8 cellular contexts compared by ENCODE assay signal in the genomic region with DNA sequence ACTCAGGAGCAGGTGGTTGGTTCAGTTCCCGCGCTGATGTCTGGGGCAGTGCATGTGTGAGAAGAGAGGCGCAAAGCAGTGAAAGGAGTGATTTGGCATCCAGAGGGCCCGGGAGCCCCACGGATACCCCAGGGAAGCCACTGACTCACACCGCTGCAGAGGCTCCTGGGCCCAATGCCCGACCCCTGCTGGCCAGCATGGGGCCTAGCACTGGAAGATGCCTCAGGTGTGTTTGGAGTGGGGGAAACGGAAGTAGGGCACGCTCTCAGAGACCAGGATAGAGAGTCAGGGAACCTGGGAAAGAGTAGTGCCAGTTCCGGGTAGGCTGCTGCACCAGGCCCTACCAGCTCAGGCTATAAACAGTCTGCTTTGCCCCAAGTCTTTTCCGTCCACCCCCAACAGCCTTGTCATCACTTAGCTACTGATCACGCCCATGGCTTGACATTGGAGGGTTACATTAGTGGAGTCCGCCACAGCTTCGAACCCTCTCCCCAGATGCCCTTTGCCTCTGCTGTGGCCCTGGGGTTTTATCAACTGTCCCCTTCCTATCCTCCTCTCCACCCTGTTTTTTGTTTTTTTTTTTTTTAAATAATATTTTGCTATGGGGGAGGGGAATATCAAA. TPM values are rescaled to one million over a fixed set of nuclear protein-coding genes. Genes with fewer than 3 reads are reported as not detected.
DNase-seq lines count a peak whose midpoint lies in the region; ATAC-seq, FAIRE-seq and TF ChIP-seq lines count a peak whose summit lies in the region.

No MANE protein-coding gene starts in this region.

- CTCF ChIA-PET in K562 (lab: Yijun Ruan, JAX; ENCODE audit: low intra/inter-chr PET ratio): interaction anchor here (0.6 to 1.3 kb wide), 2 partner anchors 31 to 91 kb away, joined by 3 to 7 read pairs; no protein-coding TSS in a partner anchor

- TF ChIP-seq CTCF in K562 (IDR thresholded peaks at IDR 0.05 in 2 of 3, conservative IDR thresholded peaks at IDR 0.05 in 1 of 3; ENCODE audit: insufficient read depth in 2 of 3, low read depth in 1 of 3, low read length in 3 of 3) (peak; percentile 77 to 93 (median 88)), keratinocyte (optimal IDR thresholded peaks at IDR 0.05 in 1 of 3, IDR thresholded peaks at IDR 0.05 in 1 of 3, conservative IDR thresholded peaks at IDR 0.05 in 1 of 3; ENCODE audit: extremely low read depth in 1 of 3, insufficient read depth in 2 of 3, low read length in 3 of 3) (peak; percentile 70 to 89 (median 74))

- no TSS peak for BruUV-seq in K562 (replicated peaks; lab: Mats Ljungman, UMichigan)

- WGBS in K562 (ENCODE audit: insufficient coverage, low coverage, missing lambda C conversion rate): 49% methylated on average over 12 of the region's 14 CpGs

- peak; percentile 94 for ATAC-seq in K562
- no peak for ATAC-seq in GM18858 (IDR thresholded peaks at IDR 0.05; ENCODE audit: unreplicated experiment)
- ATAC-seq in GM21381 (IDR thresholded peaks at IDR 0.05; ENCODE audit: unreplicated experiment): no peak

- H3K9me1 ChIP-seq in K562 (ENCODE audit: control insufficient read depth, insufficient read depth, low read length) (no peaks in the 10 kb centered on the region), keratinocyte (ENCODE audit: control insufficient read depth, extremely low read depth, insufficient read depth, low read length) (no peaks in the 10 kb centered on the region)

- no peaks in the 10 kb centered on the region for H3K9me3 ChIP-seq in HAP-1
- no peaks in the 10 kb centered on the region for H3K9me3 ChIP-seq in K562 (replicated peaks; ENCODE audit: control insufficient read depth, insufficient read depth, low read depth, low read length)
- no peaks in the 10 kb centered on the region for H3K9me3 ChIP-seq in keratinocyte (ENCODE audit: control insufficient read depth, low read depth, low read length)

- H3K9ac ChIP-seq in K562 (ENCODE audit: insufficient read depth in 1 of 2, low read depth in 2 of 2, low read length in 2 of 2) (no peak overlapping the region), keratinocyte (ENCODE audit: control insufficient read depth, extremely low read depth, insufficient read depth, low read length) (no peak overlapping the region)

- no peaks in the 10 kb centered on the region for H3K79me2 ChIP-seq in K562 (ENCODE audit: control insufficient read depth, insufficient read depth, low read length)
- H3K79me2 ChIP-seq in keratinocyte (ENCODE audit: control insufficient read depth, insufficient read depth, low read length): no peaks in the 10 kb centered on the region

- peaks cover 4% of the 10 kb centered on the region; the same call in 1 of the 2 replicates for H4K20me1 ChIP-seq in K562 (replicated peaks; ENCODE audit: control insufficient read depth, insufficient read depth, low read length)
- no peaks in the 10 kb centered on the region for H4K20me1 ChIP-seq in keratinocyte (ENCODE audit: control insufficient read depth, extremely low read depth, insufficient read depth, low read length)

- peak; percentile 72 for FAIRE-seq in K562 (lab: Jason Lieb, UNC)
- FAIRE-seq in keratinocyte (lab: Jason Lieb, UNC): peak; percentile 20

- dilution Hi-C loops in keratinocyte (cut with MboI; ENCODE audit: extremely low pct_ligation_motif_present, low sequenced_read_pairs): no loop called here

- H3K36me3 ChIP-seq in HAP-1 (replicated peaks) (peaks cover 34% of the 10 kb centered on the region), K562 (ENCODE audit: control insufficient read depth, insufficient read depth, low read length) (peaks cover 43% of the 10 kb centered on the region), keratinocyte (ENCODE audit: control insufficient read depth in 2 of 2, extremely low read depth in 1 of 2, insufficient read depth in 2 of 2, low read length in 2 of 2) (peaks cover 16 to 17% of the 10 kb centered on the region in 2 experiments)

- H2AFZ ChIP-seq in K562 (ENCODE audit: low read depth, low read length) (no peak overlapping the region), keratinocyte (ENCODE audit: control insufficient read depth, low read length) (no peak overlapping the region)

- no peak overlapping the region for H3K27ac ChIP-seq in K562 (ENCODE audit: extremely low read depth, low read depth, low read length)
- H3K27ac ChIP-seq in keratinocyte (ENCODE audit: control insufficient read depth, insufficient read depth, low read length): no peak overlapping the region

- no peak for TF ChIP-seq EP300 in K562 (IDR thresholded peaks at IDR 0.05; ENCODE audit: low read length)

- TF ChIP-seq RAD21 in K562 (CRISPR knock-in tag; conservative IDR thresholded peaks at IDR 0.05 in 1 of 2, IDR thresholded peaks at IDR 0.05 in 1 of 2): peak; percentile 50 to 73

- H3K4me2 ChIP-seq in K562 (ENCODE audit: insufficient read depth, low read length): no peak overlapping the region
- no peak overlapping the region for H3K4me2 ChIP-seq in keratinocyte (ENCODE audit: control insufficient read depth, extremely low read depth, insufficient read depth, low read depth, low read length)

- H3K4me1 ChIP-seq in HAP-1 (no peaks in the 10 kb centered on the region), K562 (replicated peaks in 1 of 2; ENCODE audit: control insufficient read depth in 2 of 2, insufficient read depth in 2 of 2, low read length in 2 of 2) (peaks cover 0 to 6% of the 10 kb centered on the region in 2 experiments; a peak in 3 of 5 replicates), keratinocyte (ENCODE audit: control insufficient read depth, extremely low read depth, insufficient read depth, low read length) (no peaks in the 10 kb centered on the region)

- peak; percentile 11 for DNase-seq in DMS79 (lab: John Stamatoyannopoulos, UW)
- peak; percentile 50 to 67 for DNase-seq in HAP-1 (ENCODE audit: low spot score in 2 of 2)
- DNase-seq in SK-MEL-5 (ENCODE audit: low read depth, low spot score): peak; percentile 68
- peak; percentile 65 to 80 (median 77) for DNase-seq in K562 (ENCODE audit: extremely low read depth in 1 of 4, low spot score in 3 of 4)
- DNase-seq in keratinocyte (ENCODE audit: low read depth, low spot score): no peak
- DNase-seq in stimulated activated CD8-positive, alpha-beta memory T cell treated with anti-CD3 and anti-CD28 coated beads, Interleukin-4, amount 100 ng/mL, for 48 hours: peak; percentile 64

- TF ChIP-seq POLR2A in K562 (conservative IDR thresholded peaks at IDR 0.05): peak; percentile 30; the same call in 1 of the 2 replicates

- POLR2A ChIA-PET in K562 (lab: Yijun Ruan, JAX): interaction anchor here (0.6 to 1.6 kb wide), 9 partner anchors 9 to 760 kb away, joined by 3 to 9 read pairs (median 3); a partner anchor contains a TSS

- in situ Hi-C loops in HAP-1 (cut with MboI; ENCODE audit: low sequenced_read_pairs) (no loop called here), SK-MEL-5 (cut with HindIII; ENCODE audit: low pct_unique_long_range_greater_than_20kb, low sequenced_read_pairs) (no loop called here), K562 (cut with MboI) (no loop called here)

- H3K4me3 ChIP-seq in HAP-1: no peak overlapping the region
- H3K4me3 ChIP-seq in K562: no peak overlapping the region
- H3K4me3 ChIP-seq in keratinocyte (ENCODE audit: control insufficient read depth in 2 of 3, extremely low read depth in 1 of 3, insufficient read depth in 2 of 3, low read depth in 1 of 3, low read length in 3 of 3): no peak overlapping the region

- H3K27me3 ChIP-seq in HAP-1 (ENCODE audit: low read depth) (no peaks in the 10 kb centered on the region), K562 (ENCODE audit: control insufficient read depth in 2 of 2, insufficient read depth in 2 of 2, low read length in 2 of 2) (no peaks in the 10 kb centered on the region), keratinocyte (ENCODE audit: control insufficient read depth, extremely low read depth, insufficient read depth, low read length) (no peaks in the 10 kb centered on the region)

- intact Hi-C loops in K562 (cut with micrococcal nuclease): loop anchor here (1.0 kb wide), 2 partner anchors 31 to 124 kb away; no protein-coding TSS in a partner anchor

RNA-seq across cellular contexts. Expression of a gene that starts 9.5 kb away (rescaled TPM):
- 1.7 and 6.1 TPM in 2 replicates for total RNA-seq in SK-MEL-5 (2014; rRNA removed; shearing (Covaris generic))
- polyA plus RNA-seq in SK-MEL-5 (2015; cell fraction: cytosol; rRNA removed): 1.8 and 3.2 TPM in 2 replicates
- 135 and 157 TPM in 2 replicates for polyA plus RNA-seq in SK-MEL-5 (2015; cell fraction: nucleus; rRNA removed)
- 97.5 and 106 TPM in 2 replicates for total RNA-seq in K562 (2011; cell fraction: chromatin; rRNA removed; ENCODE audit: low replicate concordance)
- total RNA-seq in K562 (2011; cell fraction: nucleolus; rRNA removed): 53.5 and 54.7 TPM in 2 replicates
- 60.6 and 65.8 TPM in 2 replicates for total RNA-seq in K562 (2011; cell fraction: nucleoplasm; rRNA removed)
- total RNA-seq in K562 (2014; rRNA removed) (8.1 and 8.5 TPM in 2 replicates), K562 (2014; rRNA removed; fragmentation: Illumina TruSeq; extraction: Trizol) (5.7 and 8.1 TPM in 2 replicates), K562 (2015; rRNA removed; fragmentation: Illumina TruSeq; extraction: Trizol) (6.7 and 7.0 TPM in 2 replicates), K562 (2021) (10.3 and 10.9 TPM in 2 replicates)
- polyA plus RNA-seq in K562 (2011; rRNA removed) (19.6 and 26.6 TPM in 2 replicates), K562 (2014; fragmentation: Illumina TruSeq; extraction: Trizol) (11.1 and 16.8 TPM in 2 replicates), K562 (2014; fragmentation: Nextera tagmentation; extraction: Ambion mirVana) (1 to 10 TPM; 1.8 to 2.4 TPM), K562 (2014; rRNA removed) (17.1 TPM in 2 replicates), keratinocyte (7.9 to 29.5 TPM (median 19.5 TPM) in 3 replicates)
- 5.5 and 11.5 TPM in 2 replicates for polyA plus RNA-seq in K562 (2011; cell fraction: cytosol; rRNA removed)
- polyA plus RNA-seq in K562 (2011; cell fraction: nucleus; rRNA removed): 109 and 129 TPM in 2 replicates
- 7.6 and 29.6 TPM in 2 replicates for polyA plus RNA-seq in K562 (2012)
- polyA minus RNA-seq in K562 (2011; rRNA and poly(A)+ RNA removed): 6.1 and 7.9 TPM in 2 replicates
- polyA minus RNA-seq in K562 (2011; cell fraction: cytosol; rRNA and poly(A)+ RNA removed): 6.1 TPM in 1 of 2 replicates, not detected in the other
- 14.8 and 19.5 TPM in 2 replicates for polyA minus RNA-seq in K562 (2011; cell fraction: nucleus; rRNA and poly(A)+ RNA removed)
- 8.0 TPM for polyA plus RNA-seq in keratinocyte (2011; ENCODE audit: low read depth)
- 1.4 and 1.9 TPM in 2 replicates for polyA plus RNA-seq in keratinocyte (2011; cell fraction: cytosol; rRNA removed)
- polyA plus RNA-seq in keratinocyte (2011; cell fraction: nucleus; rRNA removed): 126 and 152 TPM in 2 replicates
- polyA plus RNA-seq in keratinocyte (2012; ENCODE audit: low replicate concordance): 5.8 and 23.3 TPM in 2 replicates
- polyA minus RNA-seq in keratinocyte: 5.6 to 17.6 TPM (median 17.2 TPM) in 3 replicates
- polyA minus RNA-seq in keratinocyte (2011; cell fraction: cytosol; rRNA and poly(A)+ RNA removed): 3.1 TPM
- 20.0 and 28.5 TPM in 2 replicates for polyA minus RNA-seq in keratinocyte (2011; cell fraction: nucleus; rRNA and poly(A)+ RNA removed)

RNA-seq across cellular contexts. Expression of a gene that starts 9.7 kb away (rescaled TPM):
- 11.7 and 16.6 TPM in 2 replicates for total RNA-seq in SK-MEL-5 (2014; rRNA removed; shearing (Covaris generic))
- polyA plus RNA-seq in SK-MEL-5 (2015; cell fraction: cytosol; rRNA removed): 12.4 and 15.3 TPM in 2 replicates
- polyA plus RNA-seq in SK-MEL-5 (2015; cell fraction: nucleus; rRNA removed): 87.2 and 91.0 TPM in 2 replicates
- 77.6 and 121 TPM in 2 replicates for total RNA-seq in K562 (2011; cell fraction: chromatin; rRNA removed; ENCODE audit: low replicate concordance)
- total RNA-seq in K562 (2011; cell fraction: nucleolus; rRNA removed): 62.2 and 65.9 TPM in 2 replicates
- 76.6 and 88.8 TPM in 2 replicates for total RNA-seq in K562 (2011; cell fraction: nucleoplasm; rRNA removed)
- total RNA-seq in K562 (2014; rRNA removed) (15.1 and 16.1 TPM in 2 replicates), K562 (2014; rRNA removed; fragmentation: Illumina TruSeq; extraction: Trizol) (18.6 and 19.9 TPM in 2 replicates), K562 (2015; rRNA removed; fragmentation: Illumina TruSeq; extraction: Trizol) (13.3 and 13.6 TPM in 2 replicates), K562 (2021) (39.6 and 46.4 TPM in 2 replicates)
- polyA plus RNA-seq in K562 (2011; rRNA removed) (33.1 and 34.9 TPM in 2 replicates), K562 (2014; fragmentation: Illumina TruSeq; extraction: Trizol) (19.2 and 21.0 TPM in 2 replicates), K562 (2014; fragmentation: Nextera tagmentation; extraction: Ambion mirVana) (1 to 10 TPM in 1 of 2 experiments, under 1 TPM in 1; 0.57 to 1.4 TPM), K562 (2014; rRNA removed) (20.6 and 22.1 TPM in 2 replicates), keratinocyte (6.5 to 11.8 TPM (median 10.3 TPM) in 3 replicates)
- polyA plus RNA-seq in K562 (2011; cell fraction: cytosol; rRNA removed): 9.6 and 17.0 TPM in 2 replicates
- 89.9 and 103 TPM in 2 replicates for polyA plus RNA-seq in K562 (2011; cell fraction: nucleus; rRNA removed)
- polyA plus RNA-seq in K562 (2012): 12.8 and 21.6 TPM in 2 replicates
- 32.3 and 37.3 TPM in 2 replicates for polyA minus RNA-seq in K562 (2011; rRNA and poly(A)+ RNA removed)
- 8.2 and 9.2 TPM in 2 replicates for polyA minus RNA-seq in K562 (2011; cell fraction: cytosol; rRNA and poly(A)+ RNA removed)
- 45.2 and 63.6 TPM in 2 replicates for polyA minus RNA-seq in K562 (2011; cell fraction: nucleus; rRNA and poly(A)+ RNA removed)
- polyA plus RNA-seq in keratinocyte (2011; ENCODE audit: low read depth): 9.7 TPM
- 3.6 and 4.5 TPM in 2 replicates for polyA plus RNA-seq in keratinocyte (2011; cell fraction: cytosol; rRNA removed)
- polyA plus RNA-seq in keratinocyte (2011; cell fraction: nucleus; rRNA removed): 21.7 and 25.7 TPM in 2 replicates
- 5.5 and 6.5 TPM in 2 replicates for polyA plus RNA-seq in keratinocyte (2012; ENCODE audit: low replicate concordance)
- 3.8 to 17.4 TPM (median 15.6 TPM) in 3 replicates for polyA minus RNA-seq in keratinocyte
- polyA minus RNA-seq in keratinocyte (2011; cell fraction: cytosol; rRNA and poly(A)+ RNA removed): 3.3 TPM
- polyA minus RNA-seq in keratinocyte (2011; cell fraction: nucleus; rRNA and poly(A)+ RNA removed): 8.7 and 9.6 TPM in 2 replicates

RNA-seq across cellular contexts. Expression of a gene that starts 16.8 kb away (rescaled TPM):
- 18.8 and 29.2 TPM in 2 replicates for total RNA-seq in SK-MEL-5 (2014; rRNA removed; shearing (Covaris generic))
- 16.3 and 18.5 TPM in 2 replicates for polyA plus RNA-seq in SK-MEL-5 (2015; cell fraction: cytosol; rRNA removed)
- polyA plus RNA-seq in SK-MEL-5 (2015; cell fraction: nucleus; rRNA removed): 87.1 and 96.7 TPM in 2 replicates
- total RNA-seq in K562 (2011; cell fraction: chromatin; rRNA removed; ENCODE audit: low replicate concordance): 1.7 and 4.1 TPM in 2 replicates
- total RNA-seq in K562 (2011; cell fraction: nucleolus; rRNA removed): 3.6 and 8.2 TPM in 2 replicates
- total RNA-seq in K562 (2011; cell fraction: nucleoplasm; rRNA removed): 2.3 and 2.7 TPM in 2 replicates
- total RNA-seq in K562 (2014; rRNA removed) (1.3 and 1.9 TPM in 2 replicates), K562 (2014; rRNA removed; fragmentation: Illumina TruSeq; extraction: Trizol) (0.41 and 0.55 TPM in 2 replicates), K562 (2015; rRNA removed; fragmentation: Illumina TruSeq; extraction: Trizol) (0.54 and 0.64 TPM in 2 replicates), K562 (2021) (2.0 and 3.5 TPM in 2 replicates)
- polyA plus RNA-seq in K562 (2011; rRNA removed) (0.98 and 1.5 TPM in 2 replicates), K562 (2014; fragmentation: Illumina TruSeq; extraction: Trizol) (0.57 and 0.67 TPM in 2 replicates), K562 (2014; fragmentation: Nextera tagmentation; extraction: Ambion mirVana) (under 1 TPM; 0.06 to 0.10 TPM), K562 (2014; rRNA removed) (1.2 and 1.9 TPM in 2 replicates), keratinocyte (0.58 to 2.4 TPM (median 0.83 TPM) in 3 replicates)
- 1.2 and 2.2 TPM in 2 replicates for polyA plus RNA-seq in K562 (2011; cell fraction: cytosol; rRNA removed)
- polyA plus RNA-seq in K562 (2011; cell fraction: nucleus; rRNA removed): 3.1 and 4.5 TPM in 2 replicates
- 0.82 and 1.4 TPM in 2 replicates for polyA plus RNA-seq in K562 (2012)
- 1.2 and 1.3 TPM in 2 replicates for polyA minus RNA-seq in K562 (2011; rRNA and poly(A)+ RNA removed)
- 0.95 and 2.7 TPM in 2 replicates for polyA minus RNA-seq in K562 (2011; cell fraction: cytosol; rRNA and poly(A)+ RNA removed)
- polyA minus RNA-seq in K562 (2011; cell fraction: nucleus; rRNA and poly(A)+ RNA removed): 0.89 and 1.2 TPM in 2 replicates
- polyA plus RNA-seq in keratinocyte (2011; ENCODE audit: low read depth): 4.2 TPM
- 0.19 and 0.21 TPM in 2 replicates for polyA plus RNA-seq in keratinocyte (2011; cell fraction: cytosol; rRNA removed)
- polyA plus RNA-seq in keratinocyte (2011; cell fraction: nucleus; rRNA removed): 7.8 and 8.3 TPM in 2 replicates
- 0.76 and 8.4 TPM in 2 replicates for polyA plus RNA-seq in keratinocyte (2012; ENCODE audit: low replicate concordance)
- polyA minus RNA-seq in keratinocyte: 3.5 to 9.8 TPM (median 4.8 TPM) in 3 replicates
- polyA minus RNA-seq in keratinocyte (2011; cell fraction: cytosol; rRNA and poly(A)+ RNA removed): not detected
- 3.8 and 4.5 TPM in 2 replicates for polyA minus RNA-seq in keratinocyte (2011; cell fraction: nucleus; rRNA and poly(A)+ RNA removed)

RNA-seq across cellular contexts. Expression of a gene that starts 41.8 kb away (rescaled TPM):
- total RNA-seq in SK-MEL-5 (2014; rRNA removed; shearing (Covaris generic)): 5.6 and 7.0 TPM in 2 replicates
- 22.1 and 28.0 TPM in 2 replicates for polyA plus RNA-seq in SK-MEL-5 (2015; cell fraction: cytosol; rRNA removed)
- polyA plus RNA-seq in SK-MEL-5 (2015; cell fraction: nucleus; rRNA removed): 14.9 and 19.2 TPM in 2 replicates
- total RNA-seq in K562 (2011; cell fraction: chromatin; rRNA removed; ENCODE audit: low replicate concordance): 6.1 and 17.7 TPM in 2 replicates
- total RNA-seq in K562 (2011; cell fraction: nucleolus; rRNA removed): 8.7 and 10.3 TPM in 2 replicates
- total RNA-seq in K562 (2011; cell fraction: nucleoplasm; rRNA removed): 5.0 and 7.3 TPM in 2 replicates
- total RNA-seq in K562 (2014; rRNA removed) (1.9 and 3.3 TPM in 2 replicates), K562 (2014; rRNA removed; fragmentation: Illumina TruSeq; extraction: Trizol) (1.8 and 3.1 TPM in 2 replicates), K562 (2015; rRNA removed; fragmentation: Illumina TruSeq; extraction: Trizol) (3.8 and 4.7 TPM in 2 replicates), K562 (2021) (7.6 and 9.4 TPM in 2 replicates)
- polyA plus RNA-seq in K562 (2011; rRNA removed) (4.1 and 4.7 TPM in 2 replicates), K562 (2014; fragmentation: Illumina TruSeq; extraction: Trizol) (6.0 and 7.8 TPM in 2 replicates), K562 (2014; fragmentation: Nextera tagmentation; extraction: Ambion mirVana) (under 1 TPM; 0.18 to 0.36 TPM), K562 (2014; rRNA removed) (4.9 and 6.5 TPM in 2 replicates), keratinocyte (26.4 to 31.5 TPM (median 30.9 TPM) in 3 replicates)
- 4.7 and 7.6 TPM in 2 replicates for polyA plus RNA-seq in K562 (2011; cell fraction: cytosol; rRNA removed)
- 10.9 and 15.3 TPM in 2 replicates for polyA plus RNA-seq in K562 (2011; cell fraction: nucleus; rRNA removed)
- 3.6 and 5.4 TPM in 2 replicates for polyA plus RNA-seq in K562 (2012)
- polyA minus RNA-seq in K562 (2011; rRNA and poly(A)+ RNA removed): 4.7 and 5.7 TPM in 2 replicates
- 5.7 and 9.6 TPM in 2 replicates for polyA minus RNA-seq in K562 (2011; cell fraction: cytosol; rRNA and poly(A)+ RNA removed)
- polyA minus RNA-seq in K562 (2011; cell fraction: nucleus; rRNA and poly(A)+ RNA removed): 3.6 and 7.6 TPM in 2 replicates
- polyA plus RNA-seq in keratinocyte (2011; ENCODE audit: low read depth): 43.6 TPM
- polyA plus RNA-seq in keratinocyte (2011; cell fraction: cytosol; rRNA removed): 26.0 and 36.6 TPM in 2 replicates
- 31.8 and 38.9 TPM in 2 replicates for polyA plus RNA-seq in keratinocyte (2011; cell fraction: nucleus; rRNA removed)
- polyA plus RNA-seq in keratinocyte (2012; ENCODE audit: low replicate concordance): 39.6 and 84.0 TPM in 2 replicates
- polyA minus RNA-seq in keratinocyte: 48.5 to 64.1 TPM (median 57.6 TPM) in 3 replicates
- 42.2 TPM for polyA minus RNA-seq in keratinocyte (2011; cell fraction: cytosol; rRNA and poly(A)+ RNA removed)
- 24.9 and 25.7 TPM in 2 replicates for polyA minus RNA-seq in keratinocyte (2011; cell fraction: nucleus; rRNA and poly(A)+ RNA removed)
